Comparison of ENCODE assay signal across 14 cellular contexts in the genomic region with DNA sequence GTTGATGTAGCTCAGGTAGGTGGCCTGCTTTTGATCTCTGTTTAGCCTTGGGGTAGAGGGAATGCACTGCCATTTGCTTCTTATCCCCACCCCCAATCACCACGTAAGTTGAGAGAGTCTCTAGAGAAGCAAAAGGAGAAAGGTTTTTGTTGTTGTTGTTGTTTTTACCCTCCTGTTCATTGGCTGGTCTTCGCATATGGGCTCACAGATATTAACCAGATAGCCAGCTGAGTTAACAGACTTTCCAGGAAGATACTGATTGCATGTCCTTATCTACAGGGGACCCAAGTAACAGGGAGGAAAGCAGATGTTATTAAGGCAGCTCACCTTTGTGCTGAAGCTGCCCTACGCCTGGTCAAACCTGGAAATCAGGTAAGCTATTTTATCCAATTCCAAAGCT. TPM values are rescaled to one million over a fixed set of nuclear protein-coding genes. Genes with fewer than 3 reads are reported as not detected.
DNase-seq lines count a peak whose midpoint lies in the region; ATAC-seq and TF ChIP-seq lines count a peak whose summit lies in the region.
"Had no signal": no experiment of that assay in that cellular context is flagged by ENCODE, and none has a peak within 500 bp of the region (broad histone marks: within the 10 kb centered on the region; RNA-seq: fewer than 3 reads in every experiment).

No MANE protein-coding gene starts in this region.

- peaks cover 43% of the 10 kb centered on the region for H3K79me2 ChIP-seq in PC-9 (ENCODE audit: low read depth)

- peaks cover 11 to 67% (median 13%) of the 10 kb centered on the region in 3 donors for H3K36me3 Mint-ChIP-seq in CD8-positive, alpha-beta memory T cell
- peaks cover 58% of the 10 kb centered on the region for H3K36me3 Mint-ChIP-seq in endodermal cell (ENCODE audit: low read depth)

- peak overlapping the region in 1 of 7 donors; percentile 21 for H3K4me3 Mint-ChIP-seq in CD8-positive, alpha-beta memory T cell
- no peak overlapping the region for H3K4me3 Mint-ChIP-seq in endodermal cell

- peaks cover 77% of the 10 kb centered on the region for H3F3A ChIP-seq in PC-9 (ENCODE audit: insufficient read depth, low read depth)

- no peak overlapping the region for H2AFZ ChIP-seq in PC-9

- no TSS peak for BruUV-seq in PC-9 (replicated peaks; lab: Mats Ljungman, UMichigan)

- peak overlapping the region in 1 of 10 experiments; percentile 98; a peak in 2 of 20 replicates for H3K4me3 ChIP-seq in BLaER1 treated with 17β-estradiol and CSF1 and Interleukin-3, amounts not matched to agents 10 nM and 100 nM
- no peak overlapping the region for H3K4me3 ChIP-seq in CD8-positive, alpha-beta memory T cell (ENCODE audit: low read length)
- H3K4me3 ChIP-seq in PC-9, result 0 out of 2 replicates have a peak overlapping the region, but pooled peaks have one; percentile 3
- H3K4me3 ChIP-seq in endodermal cell (ENCODE audit: low read length), result peak overlapping the region; percentile 91
- no peak overlapping the region for H3K4me3 ChIP-seq in left ventricle myocardium inferior
- H3K4me3 ChIP-seq: skin epidermis, tibial artery had no signal

- H3K27ac ChIP-seq in BLaER1 treated with 17β-estradiol and CSF1 and Interleukin-3, amounts not matched to agents 10 nM and 100 nM, result no peak overlapping the region
- no peak overlapping the region for H3K27ac ChIP-seq in CD8-positive, alpha-beta memory T cell (ENCODE audit: low read depth, low read length)
- H3K27ac ChIP-seq in PC-9 (no peak overlapping the region), endodermal cell (ENCODE audit: low read depth, low read length) (no peak overlapping the region), left ventricle myocardium inferior (replicated peaks) (no peak overlapping the region)
- H3K27ac ChIP-seq: tibial artery had no signal

- no peaks in the 10 kb centered on the region for H3K27me3 ChIP-seq in BLaER1 treated with 17β-estradiol and CSF1 and Interleukin-3, amounts not matched to agents 10 nM and 100 nM
- no peaks in the 10 kb centered on the region for H3K27me3 ChIP-seq in CD8-positive, alpha-beta memory T cell (ENCODE audit: insufficient read depth, low read length, poor library complexity, severe bottlenecking)
- H3K27me3 ChIP-seq in PC-9 (ENCODE audit: insufficient read depth, low read depth) (no peaks in the 10 kb centered on the region), endodermal cell (ENCODE audit: control insufficient read depth, insufficient read depth, low read length, poor library complexity, severe bottlenecking) (no peaks in the 10 kb centered on the region), left ventricle myocardium inferior (ENCODE audit: low read depth) (no peaks in the 10 kb centered on the region)
- H3K27me3 ChIP-seq: BE2C, tibial artery had no signal

- peak overlapping the region in 9 of 11 experiments; percentile 1 to 98 (median 94); a peak in 11 of 22 replicates for H3K4me2 ChIP-seq in BLaER1 treated with 17β-estradiol and CSF1 and Interleukin-3, amounts not matched to agents 10 nM and 100 nM
- no peak overlapping the region for H3K4me2 ChIP-seq in PC-9

- no peaks in the 10 kb centered on the region for H3K9me3 Mint-ChIP-seq in CD8-positive, alpha-beta memory T cell
- H3K9me3 Mint-ChIP-seq in endodermal cell, result no peaks in the 10 kb centered on the region

- DNase-seq in CD8-positive, alpha-beta memory T cell, result no peak
- DNase-seq in PC-9 (no peak), endodermal cell (no peak), cerebellar nuclear complex (lab: John Stamatoyannopoulos, UW) (no peak), left ventricle myocardium inferior (no peak)
- DNase-seq: activated CD8-positive, alpha-beta memory T cell treated with anti-CD3 and anti-CD28 coated beads, Interleukin-2, amount 50 U/mL, for 4 hours; BE2C; DMS53; left cardiac atrium; NCI-H1105 treated with DMSO at 0.1 percent for 48 hours; tibial artery had no signal

- peaks cover 42 to 49% (median 42%) of the 10 kb centered on the region in 3 donors for H3K4me1 Mint-ChIP-seq in CD8-positive, alpha-beta memory T cell
- H3K4me1 Mint-ChIP-seq in endodermal cell, result peaks cover 22% of the 10 kb centered on the region

- H4K20me1 ChIP-seq in BLaER1 treated with 17β-estradiol and CSF1 and Interleukin-3, amounts not matched to agents 10 nM and 100 nM, result peaks cover 9 to 63% (median 33%) of the 10 kb centered on the region in 11 experiments; a peak in 21 of 22 replicates
- peaks cover 15% of the 10 kb centered on the region for H4K20me1 ChIP-seq in PC-9 (ENCODE audit: insufficient read depth)

- CTCF ChIA-PET in CD8-positive, alpha-beta memory T cell (lab: Charles Lee), result interaction anchor here (0.9 to 8.4 kb wide), 3 partner anchors 11 to 28 kb away, joined by 3 to 89 read pairs (median 5); partner anchors contain the start of genes RPL41 and ZC3H10
- CTCF ChIA-PET in PC-9 (lab: Charles Lee), result interaction anchor here (0.5 kb wide), 1 partner anchor 188 kb away, joined by 4 read pairs; no protein-coding TSS in a partner anchor

- H3K4me1 ChIP-seq in BLaER1 treated with 17β-estradiol and CSF1 and Interleukin-3, amounts not matched to agents 10 nM and 100 nM, result peaks cover 29 to 36% (median 32%) of the 10 kb centered on the region in 10 experiments
- peaks cover 29% of the 10 kb centered on the region for H3K4me1 ChIP-seq in CD8-positive, alpha-beta memory T cell (ENCODE audit: insufficient read depth, low read length)
- peaks cover 25% of the 10 kb centered on the region for H3K4me1 ChIP-seq in PC-9 (replicated peaks; ENCODE audit: insufficient read depth)
- no peaks in the 10 kb centered on the region for H3K4me1 ChIP-seq in endodermal cell (ENCODE audit: control insufficient read depth, insufficient read depth, low read length)
- H3K4me1 ChIP-seq in left ventricle myocardium inferior, result peaks cover 35% of the 10 kb centered on the region
- H3K4me1 ChIP-seq: BE2C had no signal

- H3K9me3 ChIP-seq in BLaER1 treated with 17β-estradiol and CSF1 and Interleukin-3, amounts not matched to agents 10 nM and 100 nM (replicated peaks in 1 of 11), result no peaks in the 10 kb centered on the region
- H3K9me3 ChIP-seq in CD8-positive, alpha-beta memory T cell (ENCODE audit: low read length), result no peaks in the 10 kb centered on the region
- H3K9me3 ChIP-seq in PC-9 (ENCODE audit: insufficient read depth, low read depth), result no peaks in the 10 kb centered on the region
- no peaks in the 10 kb centered on the region for H3K9me3 ChIP-seq in endodermal cell (ENCODE audit: control insufficient read depth, low read length)
- no peaks in the 10 kb centered on the region for H3K9me3 ChIP-seq in left ventricle myocardium inferior (replicated peaks)
- H3K9me3 ChIP-seq: BE2C, tibial artery had no signal

- TF ChIP-seq CTCF in PC-9 (conservative IDR thresholded peaks at IDR 0.05) (no peak), endodermal cell (conservative IDR thresholded peaks at IDR 0.05) (no peak), left ventricle myocardium inferior (IDR thresholded peaks at IDR 0.05; ENCODE audit: borderline replicate concordance) (no peak)

- no peaks in the 10 kb centered on the region for H3K9me2 ChIP-seq in PC-9 (ENCODE audit: insufficient read depth)

- 90 to 95% methylated on average over 1 to 3 of the region's 3 CpGs for WGBS in endodermal cell (ENCODE audit: insufficient coverage in 1 of 2, insufficient read length in 1 of 2), 2 experiments

- ATAC-seq in HG03139 (IDR thresholded peaks at IDR 0.05; ENCODE audit: unreplicated experiment), result no peak
- ATAC-seq: left cardiac atrium had no signal

- peaks cover 59 to 70% (median 67%) of the 10 kb centered on the region in 11 experiments for H3K36me3 ChIP-seq in BLaER1 treated with 17β-estradiol and CSF1 and Interleukin-3, amounts not matched to agents 10 nM and 100 nM
- H3K36me3 ChIP-seq in CD8-positive, alpha-beta memory T cell (ENCODE audit: insufficient read depth, low read length), result peaks cover 53% of the 10 kb centered on the region
- H3K36me3 ChIP-seq in PC-9 (ENCODE audit: low read depth), result peaks cover 46% of the 10 kb centered on the region
- peaks cover 61% of the 10 kb centered on the region for H3K36me3 ChIP-seq in endodermal cell (ENCODE audit: control insufficient read depth, insufficient read depth, low read length)
- H3K36me3 ChIP-seq in left ventricle myocardium inferior, result peaks cover 58% of the 10 kb centered on the region

- H3K27ac Mint-ChIP-seq in CD8-positive, alpha-beta memory T cell, result peak overlapping the region in 5 of 8 donors; percentile 18 to 71 (median 43)
- peak overlapping the region; percentile 44 for H3K27ac Mint-ChIP-seq in endodermal cell

- peak overlapping the region; percentile 90 to 99 (median 97); a peak in 16 of 22 replicates for H3K9ac ChIP-seq in BLaER1 treated with 17β-estradiol and CSF1 and Interleukin-3, amounts not matched to agents 10 nM and 100 nM
- H3K9ac ChIP-seq in endodermal cell (ENCODE audit: extremely low read depth, low read length, poor library complexity, severe bottlenecking), result no peak overlapping the region

- POLR2A ChIA-PET in CD8-positive, alpha-beta memory T cell (lab: Charles Lee), result interaction anchor here (0.7 to 1.0 kb wide), 2 partner anchors 10 to 451 kb away, joined by 3 read pairs; partner anchors contain the start of gene RPL41
- POLR2A ChIA-PET in PC-9 (lab: Charles Lee; ENCODE audit: unreplicated experiment), result interaction anchor here (0.6 kb wide), 2 partner anchors 12 to 115 kb away, joined by 3 to 4 read pairs; no protein-coding TSS in a partner anchor

- no peaks in the 10 kb centered on the region for H3K27me3 Mint-ChIP-seq in CD8-positive, alpha-beta memory T cell
- no peaks in the 10 kb centered on the region for H3K27me3 Mint-ChIP-seq in endodermal cell (ENCODE audit: insufficient read depth)

- intact Hi-C loops in PC-9 (cut with micrococcal nuclease; ENCODE audit: unreplicated experiment), result loop anchor here (2.0 kb wide), 1 partner anchor 60 kb away; no protein-coding TSS in a partner anchor
- intact Hi-C loops in left ventricle myocardium inferior (cut with micrococcal nuclease), result no loop called here

RNA-seq across cellular contexts. Expression of gene PA2G4, which starts 2.9 kb away (rescaled TPM):
- 100 to 1,000 TPM; 468 to 504 TPM for total RNA-seq in CD8-positive, alpha-beta memory T cell
- 249 TPM for polyA plus RNA-seq in CD8-positive, alpha-beta memory T cell
- total RNA-seq in PC-9 (2021) (120 and 159 TPM in 2 replicates), endodermal cell (100 to 1,000 TPM; 128 to 161 TPM), left ventricle myocardium inferior (65.7 TPM)
- polyA plus RNA-seq in endodermal cell (2013, experiment 1 of 2), result 155 TPM
- 147 TPM for polyA plus RNA-seq in endodermal cell (2013, experiment 2 of 2)

RNA-seq across cellular contexts. Expression of gene RPL41, which starts 9.2 kb away (rescaled TPM):
- 1,000 to 10,000 TPM; 5,711 to 5,990 TPM for total RNA-seq in CD8-positive, alpha-beta memory T cell
- 7,268 TPM for polyA plus RNA-seq in CD8-positive, alpha-beta memory T cell
- total RNA-seq in PC-9 (2021), result 3,423 and 4,460 TPM in 2 replicates
- total RNA-seq in endodermal cell, result 1,000 to 10,000 TPM; 4,305 to 4,379 TPM
- polyA plus RNA-seq in endodermal cell (2013, experiment 1 of 2), result 4,554 TPM
- polyA plus RNA-seq in endodermal cell (2013, experiment 2 of 2), result 4,086 TPM
- total RNA-seq in left ventricle myocardium inferior, result 1,892 TPM

RNA-seq across cellular contexts. Expression of gene ZC3H10, which starts 10.8 kb away (rescaled TPM):
- 1 to 10 TPM; 8.1 to 9.0 TPM for total RNA-seq in CD8-positive, alpha-beta memory T cell
- 3.2 TPM for polyA plus RNA-seq in CD8-positive, alpha-beta memory T cell
- total RNA-seq in PC-9 (2021) (4.4 and 6.5 TPM in 2 replicates), endodermal cell (1 to 10 TPM; 7.9 to 9.1 TPM), left ventricle myocardium inferior (4.9 TPM)
- 6.1 TPM for polyA plus RNA-seq in endodermal cell (2013, experiment 1 of 2)
- polyA plus RNA-seq in endodermal cell (2013, experiment 2 of 2), result 4.3 TPM

RNA-seq across cellular contexts. Expression of gene ESYT1, which starts 20.8 kb away (rescaled TPM):
- total RNA-seq in CD8-positive, alpha-beta memory T cell, result 100 to 1,000 TPM; 185 to 191 TPM
- 374 TPM for polyA plus RNA-seq in CD8-positive, alpha-beta memory T cell
- 46.1 and 52.2 TPM in 2 replicates for total RNA-seq in PC-9 (2021)
- total RNA-seq in endodermal cell, result 100 to 1,000 TPM in 1 of 2 donors, 10 to 100 TPM in 1; 97.0 to 118 TPM
- 55.5 TPM for polyA plus RNA-seq in endodermal cell (2013, experiment 1 of 2)
- polyA plus RNA-seq in endodermal cell (2013, experiment 2 of 2), result 64.1 TPM
- 23.2 TPM for total RNA-seq in left ventricle myocardium inferior

RNA-seq across cellular contexts. Expression of gene ERBB3, which starts 27.3 kb away (rescaled TPM):
- 1 to 10 TPM; 1.7 to 1.9 TPM for total RNA-seq in CD8-positive, alpha-beta memory T cell
- 0.63 TPM for polyA plus RNA-seq in CD8-positive, alpha-beta memory T cell
- total RNA-seq in PC-9 (2021), result 127 and 145 TPM in 2 replicates
- total RNA-seq in endodermal cell, result 10 to 100 TPM; 45.7 to 51.8 TPM
- polyA plus RNA-seq in endodermal cell (2013, experiment 1 of 2), result 41.7 TPM
- 35.4 TPM for polyA plus RNA-seq in endodermal cell (2013, experiment 2 of 2)
- total RNA-seq in left ventricle myocardium inferior, result 2.3 TPM

Comparison
In these comparisons a context has a peak if more than half of its experiments do, and no peak if none do; other contexts are left out.
1. H3K4me3 ChIP-seq: peak in PC-9 (single experiment) and endodermal cell (single experiment); none in CD8-positive, alpha-beta memory T cell (single experiment) and left ventricle myocardium inferior (single experiment).